ENCODE assay signal across 8 cellular contexts in genomic region chr12:109098671-109099070, GRCh38. TPM values are rescaled to one million over a fixed set of nuclear protein-coding genes. Genes with fewer than 3 reads are reported as not detected.
A peak's percentile ranks its signal among the peaks of the same experiment; 100 is the strongest.
DNase-seq lines count a peak whose midpoint lies in the region; ATAC-seq, FAIRE-seq and TF ChIP-seq lines count a peak whose summit lies in the region.

No MANE protein-coding gene starts in this region.

- peak overlapping the region; percentile 84 for H3K4me2 ChIP-seq in GM12878 (ENCODE audit: control insufficient read depth, insufficient read depth)

- peak overlapping the region; percentile 78 for H3K9ac ChIP-seq in GM12878 (ENCODE audit: control insufficient read depth, insufficient read depth, low read length)

- no peak for FAIRE-seq in GM12878 (lab: Jason Lieb, UNC)

- CTCF ChIA-PET in activated CD8-positive, alpha-beta memory T cell treated with anti-CD3 and anti-CD28 coated beads, Interleukin-2, amount 10 ng/mL, durations not matched to agents 7 days and 5 days (lab: Charles Lee): interaction anchor here (0.8 to 3.1 kb wide), 5 partner anchors 14 to 587 kb away, joined by 3 to 29 read pairs (median 4); partner anchors contain the start of gene USP30
- CTCF ChIA-PET in GM12878 (lab: Yijun Ruan, JAX): interaction anchor here (0.9 to 3.5 kb wide), 4 partner anchors 13 to 586 kb away, joined by 3 to 19 read pairs (median 3); no protein-coding TSS in a partner anchor

- in situ Hi-C loops in GM12878 (cut with MboI) (loop anchor here (10.0 kb wide), 2 partner anchors 434 to 464 kb away; partner anchors contain the start of gene SELPLG), GM13977 (cut with MboI; ENCODE audit: low pct_unique_long_range_greater_than_20kb, low sequenced_read_pairs, unreplicated experiment) (loop anchor here (25.0 kb wide), 2 partner anchors 236 to 436 kb away; partner anchors contain the start of gene SSH1)

- TF ChIP-seq CTCF in GM12878 (IDR thresholded peaks at IDR 0.05 in 2 of 3, conservative IDR thresholded peaks at IDR 0.05 in 1 of 3; ENCODE audit: control insufficient read depth in 2 of 3, extremely low read depth in 1 of 3, insufficient read depth in 1 of 3, low read depth in 3 of 3, low read length in 3 of 3) (no peak), tibial artery (IDR thresholded peaks at IDR 0.05) (no peak), GM13977 (IDR thresholded peaks at IDR 0.05; ENCODE audit: extremely low read depth, insufficient read depth, missing control alignments) (no peak), GM20000 (IDR thresholded peaks at IDR 0.05; ENCODE audit: extremely low read depth, missing control alignments) (no peak)

- H3K27ac Mint-ChIP-seq in activated CD8-positive, alpha-beta memory T cell treated with anti-CD3 and anti-CD28 coated beads, Interleukin-2, amount 10 ng/mL, durations not matched to agents 7 days and 5 days: peak overlapping the region; percentile 34

- peaks cover 37% of the 10 kb centered on the region for H3K4me1 Mint-ChIP-seq in activated CD8-positive, alpha-beta memory T cell treated with anti-CD3 and anti-CD28 coated beads, Interleukin-2, amount 10 ng/mL, durations not matched to agents 7 days and 5 days

- SMC1A ChIA-PET in GM12878 (lab: Charles Lee; ENCODE audit: uncharacterized antibody, unreplicated experiment): interaction anchor here (0.6 to 1.2 kb wide), 3 partner anchors 13 to 148 kb away, joined by 3 to 4 read pairs (median 3); no protein-coding TSS in a partner anchor

- DNase-seq in activated CD8-positive, alpha-beta memory T cell treated with anti-CD3 and anti-CD28 coated beads, Interleukin-2, amount 10 ng/mL, durations not matched to agents 7 days and 5 days: peak; percentile 30
- DNase-seq in activated CD8-positive, alpha-beta memory T cell treated with anti-CD3 and anti-CD28 coated beads, Interleukin-2, amount 50 U/mL, for 4 hours: no peak
- no peak for DNase-seq in GM12878 (ENCODE audit: low read depth, low spot score)
- DNase-seq in left kidney (ENCODE audit: low read depth, low spot score): peak; percentile 29
- peak in 1 of 2 donors; percentile 34 for DNase-seq in tibial artery
- DNase-seq in GM13977 (ENCODE audit: low spot score): no peak
- DNase-seq in GM20000 (ENCODE audit: low spot score): no peak
- DNase-seq in SK-N-DZ (ENCODE audit: low spot score): no peak

- H3K4me1 ChIP-seq in GM12878 (ENCODE audit: control insufficient read depth, insufficient read depth, low read length) (peaks cover under 1% of the 10 kb centered on the region), tibial artery (peaks cover 0 to 26% (median 23%) of the 10 kb centered on the region in 4 donors)

- peaks cover 34% of the 10 kb centered on the region for H3K36me3 Mint-ChIP-seq in activated CD8-positive, alpha-beta memory T cell treated with anti-CD3 and anti-CD28 coated beads, Interleukin-2, amount 10 ng/mL, durations not matched to agents 7 days and 5 days

- peak overlapping the region; percentile 86 for H2AFZ ChIP-seq in GM12878 (ENCODE audit: control insufficient read depth, low read depth, low read length)

- no peaks in the 10 kb centered on the region for H4K20me1 ChIP-seq in GM12878 (ENCODE audit: control insufficient read depth, insufficient read depth)

- no TSS peak for BruUV-seq in GM12878 (replicated peaks; lab: Mats Ljungman, UMichigan)

- no peak for TF ChIP-seq RAD21 in GM12878 (IDR thresholded peaks at IDR 0.05; ENCODE audit: insufficient read depth, low read depth, low read length)

- WGBS in GM12878 (ENCODE audit: insufficient coverage, insufficient replicate concordance, low lambda C conversion rate, missing lambda C conversion rate): 9% methylated on average over 8 of the region's 8 CpGs

- H3K79me2 ChIP-seq in GM12878 (ENCODE audit: control insufficient read depth, insufficient read depth, low read length): peaks cover 15% of the 10 kb centered on the region

- TF ChIP-seq POLR2A in GM12878 (IDR thresholded peaks at IDR 0.05; ENCODE audit: low read depth, low read length): no peak

- H3K4me3 ChIP-seq in GM12878 (peak overlapping the region; percentile 82), tibial artery (peak overlapping the region; percentile 85 to 86)

- intact Hi-C loops in GM12878 (cut with micrococcal nuclease; ENCODE audit: unreplicated experiment): loop anchor here (10.0 kb wide), 1 partner anchor 464 kb away; the partner anchor contains the start of gene SELPLG
- intact Hi-C loops in tibial artery (cut with DNase I; ENCODE audit: low total_unique reads): no loop called here

- RAD21 ChIA-PET in GM12878 (lab: Charles Lee; ENCODE audit: unreplicated experiment): interaction anchor here (1.1 kb wide), 1 partner anchor 272 kb away, joined by 3 read pairs; no protein-coding TSS in a partner anchor

- H3K4me3 Mint-ChIP-seq in activated CD8-positive, alpha-beta memory T cell treated with anti-CD3 and anti-CD28 coated beads, Interleukin-2, amount 10 ng/mL, durations not matched to agents 7 days and 5 days: peak overlapping the region; percentile 77

- H3K27ac ChIP-seq in GM12878 (ENCODE audit: control insufficient read depth, insufficient read depth): peak overlapping the region; percentile 30
- H3K27ac ChIP-seq in tibial artery: peak overlapping the region; percentile 88 to 89

- no peaks in the 10 kb centered on the region for H3K9me3 ChIP-seq in GM12878 (replicated peaks; ENCODE audit: control insufficient read depth, insufficient read depth, low read length)
- H3K9me3 ChIP-seq in tibial artery: no peaks in the 10 kb centered on the region

- H3K36me3 ChIP-seq in GM12878 (ENCODE audit: control insufficient read depth in 2 of 2, insufficient read depth in 2 of 2, low read length in 1 of 2) (peaks cover 4 to 5% of the 10 kb centered on the region in 2 experiments; a peak in 3 of 4 replicates), tibial artery (peaks cover 15 to 31% (median 23%) of the 10 kb centered on the region in 3 donors)

- no peaks in the 10 kb centered on the region for H3K27me3 ChIP-seq in GM12878 (replicated peaks in 1 of 2; ENCODE audit: control insufficient read depth in 2 of 2, insufficient read depth in 2 of 2, low read length in 1 of 2)
- H3K27me3 ChIP-seq in tibial artery: peaks cover 0 to 2% of the 10 kb centered on the region in 2 donors

- H3K27me3 Mint-ChIP-seq in activated CD8-positive, alpha-beta memory T cell treated with anti-CD3 and anti-CD28 coated beads, Interleukin-2, amount 10 ng/mL, durations not matched to agents 7 days and 5 days: no peaks in the 10 kb centered on the region

- H3K9me3 Mint-ChIP-seq in activated CD8-positive, alpha-beta memory T cell treated with anti-CD3 and anti-CD28 coated beads, Interleukin-2, amount 10 ng/mL, durations not matched to agents 7 days and 5 days (ENCODE audit: low read depth): no peaks in the 10 kb centered on the region

- TF ChIP-seq EP300 in GM12878 (IDR thresholded peaks at IDR 0.05; ENCODE audit: borderline replicate concordance in 1 of 2, control insufficient read depth in 1 of 2, low read depth in 2 of 2, low read length in 2 of 2): no peak

- POLR2A ChIA-PET in GM12878 (lab: Charles Lee): interaction anchor here (0.6 to 0.7 kb wide), 2 partner anchors 143 to 382 kb away, joined by 3 to 4 read pairs; no protein-coding TSS in a partner anchor

- ATAC-seq in activated CD8-positive, alpha-beta memory T cell treated with anti-CD3 and anti-CD28 coated beads, Interleukin-2, amount 10 ng/mL, durations not matched to agents 7 days and 5 days: no peak
- ATAC-seq in GM12878: no peak

RNA-seq across cellular contexts. Expression of gene UNG, which starts 1.3 kb away (rescaled TPM):
- 10 to 100 TPM; 53.7 to 75.6 TPM for total RNA-seq in activated CD8-positive, alpha-beta memory T cell treated with anti-CD3 and anti-CD28 coated beads, Interleukin-2, amount 10 ng/mL, durations not matched to agents 7 days and 5 days
- total RNA-seq in GM12878 (2013; cell fraction: nucleolus; rRNA removed): 11.8 and 12.6 TPM in 2 replicates
- total RNA-seq in GM12878 (2014; rRNA removed) (31.4 and 34.6 TPM in 2 replicates), GM12878 (2014; rRNA removed; fragmentation: Illumina TruSeq; extraction: Trizol) (36.3 and 37.5 TPM in 2 replicates), GM12878 (2021) (62.8 and 63.4 TPM in 2 replicates)
- 30.8 TPM for polyA plus RNA-seq in GM12878 (2011; ENCODE audit: low read depth)
- polyA plus RNA-seq in GM12878 (2011; rRNA removed) (30.3 and 46.4 TPM in 2 replicates), GM12878 (2014; fragmentation: Illumina TruSeq; extraction: Trizol) (50.0 and 54.3 TPM in 2 replicates), GM12878 (2014; fragmentation: Nextera tagmentation; extraction: Ambion mirVana) (10 to 100 TPM in 1 of 2 experiments, 1 to 10 TPM in 1; 9.5 to 24.5 TPM), GM12878 (2014; rRNA removed) (52.8 and 59.8 TPM in 2 replicates), GM12878 (2016; fragmentation: Nextera tagmentation; extraction: Ambion mirVana) (10 to 100 TPM; 76.2 to 81.9 TPM)
- 37.2 and 38.3 TPM in 2 replicates for polyA plus RNA-seq in GM12878 (2011; cell fraction: cytosol; rRNA removed)
- 19.6 and 28.0 TPM in 2 replicates for polyA plus RNA-seq in GM12878 (2011; cell fraction: nucleus; rRNA removed)
- 32.6 and 34.4 TPM in 2 replicates for polyA plus RNA-seq in GM12878 (2012)
- polyA minus RNA-seq in GM12878 (2011; rRNA and poly(A)+ RNA removed): 12.1 and 13.1 TPM in 2 replicates
- 7.8 and 12.1 TPM in 2 replicates for polyA minus RNA-seq in GM12878 (2011; cell fraction: cytosol; rRNA and poly(A)+ RNA removed)
- polyA minus RNA-seq in GM12878 (2011; cell fraction: nucleus; rRNA and poly(A)+ RNA removed): 4.6 and 8.6 TPM in 2 replicates
- 143 and 207 TPM in 2 replicates for polyA plus RNA-seq in SK-N-DZ (2014; cell fraction: cytosol; rRNA removed)
- polyA plus RNA-seq in SK-N-DZ (2014; cell fraction: nucleus; rRNA removed): 139 and 180 TPM in 2 replicates

RNA-seq across cellular contexts. Expression of gene ALKBH2, which starts 5.4 kb away (rescaled TPM):
- total RNA-seq in activated CD8-positive, alpha-beta memory T cell treated with anti-CD3 and anti-CD28 coated beads, Interleukin-2, amount 10 ng/mL, durations not matched to agents 7 days and 5 days: 10 to 100 TPM; 14.0 to 17.2 TPM
- total RNA-seq in GM12878 (2013; cell fraction: nucleolus; rRNA removed): 20.2 and 20.4 TPM in 2 replicates
- total RNA-seq in GM12878 (2014; rRNA removed): 40.3 and 40.4 TPM in 2 replicates
- 29.3 and 30.7 TPM in 2 replicates for total RNA-seq in GM12878 (2014; rRNA removed; fragmentation: Illumina TruSeq; extraction: Trizol)
- total RNA-seq in GM12878 (2021): 26.4 and 28.9 TPM in 2 replicates
- polyA plus RNA-seq in GM12878 (2011; ENCODE audit: low read depth): 22.2 TPM
- 23.8 and 37.0 TPM in 2 replicates for polyA plus RNA-seq in GM12878 (2011; rRNA removed)
- polyA plus RNA-seq in GM12878 (2011; cell fraction: cytosol; rRNA removed): 35.2 and 38.2 TPM in 2 replicates
- polyA plus RNA-seq in GM12878 (2011; cell fraction: nucleus; rRNA removed): 28.9 and 35.6 TPM in 2 replicates
- polyA plus RNA-seq in GM12878 (2012): 21.3 and 21.8 TPM in 2 replicates
- 21.7 and 30.7 TPM in 2 replicates for polyA plus RNA-seq in GM12878 (2014; fragmentation: Illumina TruSeq; extraction: Trizol)
- 1 to 10 TPM; 5.6 to 8.8 TPM for polyA plus RNA-seq in GM12878 (2014; fragmentation: Nextera tagmentation; extraction: Ambion mirVana)
- polyA plus RNA-seq in GM12878 (2014; rRNA removed): 31.7 and 33.4 TPM in 2 replicates
- 10 to 100 TPM; 32.8 to 36.7 TPM for polyA plus RNA-seq in GM12878 (2016; fragmentation: Nextera tagmentation; extraction: Ambion mirVana)
- polyA minus RNA-seq in GM12878 (2011; rRNA and poly(A)+ RNA removed): 12.7 and 16.7 TPM in 2 replicates
- polyA minus RNA-seq in GM12878 (2011; cell fraction: cytosol; rRNA and poly(A)+ RNA removed): 6.7 and 14.0 TPM in 2 replicates
- 14.7 and 22.2 TPM in 2 replicates for polyA minus RNA-seq in GM12878 (2011; cell fraction: nucleus; rRNA and poly(A)+ RNA removed)
- 109 and 143 TPM in 2 replicates for polyA plus RNA-seq in SK-N-DZ (2014; cell fraction: cytosol; rRNA removed)
- 155 and 184 TPM in 2 replicates for polyA plus RNA-seq in SK-N-DZ (2014; cell fraction: nucleus; rRNA removed)

RNA-seq across cellular contexts. Expression of gene ACACB, which starts 17.7 kb away (rescaled TPM):
- total RNA-seq in activated CD8-positive, alpha-beta memory T cell treated with anti-CD3 and anti-CD28 coated beads, Interleukin-2, amount 10 ng/mL, durations not matched to agents 7 days and 5 days: 10 to 100 TPM; 10.4 to 15.1 TPM
- total RNA-seq in GM12878 (2013; cell fraction: nucleolus; rRNA removed): 1.7 and 3.6 TPM in 2 replicates
- total RNA-seq in GM12878 (2014; rRNA removed) (0.17 and 0.38 TPM in 2 replicates), GM12878 (2014; rRNA removed; fragmentation: Illumina TruSeq; extraction: Trizol) (0.14 and 0.36 TPM in 2 replicates), GM12878 (2021) (0.88 and 1.4 TPM in 2 replicates)
- 0.62 TPM for polyA plus RNA-seq in GM12878 (2011; ENCODE audit: low read depth)
- polyA plus RNA-seq in GM12878 (2011; rRNA removed) (0.19 and 0.35 TPM in 2 replicates), GM12878 (2014; fragmentation: Illumina TruSeq; extraction: Trizol) (0.06 and 0.41 TPM in 2 replicates), GM12878 (2014; fragmentation: Nextera tagmentation; extraction: Ambion mirVana) (under 1 TPM in 1 of 2 experiments, not detected in 1; 0.05 TPM), GM12878 (2014; rRNA removed) (0.55 and 1.9 TPM in 2 replicates), GM12878 (2016; fragmentation: Nextera tagmentation; extraction: Ambion mirVana) (under 1 TPM in 1 of 2 experiments, not detected in 1; 0.52 TPM)
- 0.39 and 0.48 TPM in 2 replicates for polyA plus RNA-seq in GM12878 (2011; cell fraction: cytosol; rRNA removed)
- polyA plus RNA-seq in GM12878 (2011; cell fraction: nucleus; rRNA removed): 0.60 and 1.1 TPM in 2 replicates
- 1.2 and 1.5 TPM in 2 replicates for polyA plus RNA-seq in GM12878 (2012)
- polyA minus RNA-seq in GM12878 (2011; rRNA and poly(A)+ RNA removed): 0.29 and 1.4 TPM in 2 replicates
- polyA minus RNA-seq in GM12878 (2011; cell fraction: cytosol; rRNA and poly(A)+ RNA removed): 0.53 TPM in 1 of 2 replicates, not detected in the other
- polyA minus RNA-seq in GM12878 (2011; cell fraction: nucleus; rRNA and poly(A)+ RNA removed): 0.24 and 2.3 TPM in 2 replicates
- polyA plus RNA-seq in SK-N-DZ (2014; cell fraction: cytosol; rRNA removed): 0.49 and 0.92 TPM in 2 replicates
- polyA plus RNA-seq in SK-N-DZ (2014; cell fraction: nucleus; rRNA removed): 0.78 and 5.1 TPM in 2 replicates

RNA-seq across cellular contexts. Expression of gene USP30, which starts 46.3 kb away (rescaled TPM):
- 1 to 10 TPM; 5.9 to 8.7 TPM for total RNA-seq in activated CD8-positive, alpha-beta memory T cell treated with anti-CD3 and anti-CD28 coated beads, Interleukin-2, amount 10 ng/mL, durations not matched to agents 7 days and 5 days
- 15.6 and 18.6 TPM in 2 replicates for total RNA-seq in GM12878 (2013; cell fraction: nucleolus; rRNA removed)
- total RNA-seq in GM12878 (2014; rRNA removed): 4.5 and 5.5 TPM in 2 replicates
- 2.8 and 3.4 TPM in 2 replicates for total RNA-seq in GM12878 (2014; rRNA removed; fragmentation: Illumina TruSeq; extraction: Trizol)
- 6.6 and 7.2 TPM in 2 replicates for total RNA-seq in GM12878 (2021)
- polyA plus RNA-seq in GM12878 (2011; ENCODE audit: low read depth): 3.9 TPM
- polyA plus RNA-seq in GM12878 (2011; rRNA removed): 15.5 and 16.2 TPM in 2 replicates
- polyA plus RNA-seq in GM12878 (2011; cell fraction: cytosol; rRNA removed): 14.7 and 15.1 TPM in 2 replicates
- polyA plus RNA-seq in GM12878 (2011; cell fraction: nucleus; rRNA removed): 16.3 and 24.8 TPM in 2 replicates
- polyA plus RNA-seq in GM12878 (2012): 4.6 and 4.7 TPM in 2 replicates
- polyA plus RNA-seq in GM12878 (2014; fragmentation: Illumina TruSeq; extraction: Trizol): 6.3 and 7.4 TPM in 2 replicates
- 1 to 10 TPM; 2.1 to 3.0 TPM for polyA plus RNA-seq in GM12878 (2014; fragmentation: Nextera tagmentation; extraction: Ambion mirVana)
- polyA plus RNA-seq in GM12878 (2014; rRNA removed): 6.0 and 7.2 TPM in 2 replicates
- 1 to 10 TPM; 6.5 to 7.7 TPM for polyA plus RNA-seq in GM12878 (2016; fragmentation: Nextera tagmentation; extraction: Ambion mirVana)
- polyA minus RNA-seq in GM12878 (2011; rRNA and poly(A)+ RNA removed): 26.6 and 28.8 TPM in 2 replicates
- polyA minus RNA-seq in GM12878 (2011; cell fraction: cytosol; rRNA and poly(A)+ RNA removed): 6.3 and 12.2 TPM in 2 replicates
- 4.4 and 7.0 TPM in 2 replicates for polyA minus RNA-seq in GM12878 (2011; cell fraction: nucleus; rRNA and poly(A)+ RNA removed)
- 23.5 and 24.3 TPM in 2 replicates for polyA plus RNA-seq in SK-N-DZ (2014; cell fraction: cytosol; rRNA removed)
- polyA plus RNA-seq in SK-N-DZ (2014; cell fraction: nucleus; rRNA removed): 30.7 and 43.8 TPM in 2 replicates

Comparison
In these comparisons a context has a peak if more than half of its experiments do, and no peak if none do; other contexts are left out.
1. DNase-seq: peak in activated CD8-positive, alpha-beta memory T cell treated with anti-CD3 and anti-CD28 coated beads, Interleukin-2, amount 10 ng/mL, durations not matched to agents 7 days and 5 days (single experiment) and left kidney (single experiment); none in activated CD8-positive, alpha-beta memory T cell treated with anti-CD3 and anti-CD28 coated beads, Interleukin-2, amount 50 U/mL, for 4 hours (single experiment), GM12878 (single experiment), GM13977 (single experiment), GM20000 (single experiment) and SK-N-DZ (single experiment).